22 cellular contexts compared by ENCODE assay signal in the genomic region with DNA sequence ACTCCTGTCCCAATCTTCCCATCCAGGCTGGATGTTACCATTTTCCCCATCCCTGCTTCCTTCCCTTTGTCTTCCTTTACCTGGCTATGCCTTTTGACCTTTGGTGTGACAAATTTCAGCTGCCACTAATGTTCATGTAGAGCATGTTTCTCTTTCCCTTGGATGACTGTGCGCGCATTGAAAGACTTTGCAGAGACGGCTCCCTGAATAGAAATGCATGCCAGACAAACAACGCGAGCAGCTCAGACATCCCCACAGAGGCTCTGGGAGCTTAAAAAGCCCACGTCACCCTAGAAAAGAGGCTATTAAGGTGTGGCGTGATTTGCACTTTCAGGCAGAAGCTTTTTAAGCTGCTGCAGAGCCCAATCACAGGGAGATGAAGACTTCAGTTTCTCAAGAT.
"Had no signal": no experiment of that assay in that cellular context is flagged by ENCODE, and none has a peak within 500 bp of the region (broad histone marks: within the 10 kb centered on the region; RNA-seq: fewer than 3 reads in every experiment).

No MANE protein-coding gene starts in this region.

- H3K36me3 Mint-ChIP-seq: activated CD4-positive, alpha-beta memory T cell treated with anti-CD3 and anti-CD28 coated beads for 36 hours; activated naive CD8-positive, alpha-beta T cell had no signal

- DNase-seq: activated CD4-positive, alpha-beta memory T cell treated with anti-CD3 and anti-CD28 coated beads for 36 hours; activated CD4-positive, alpha-beta T cell treated with anti-CD3 and anti-CD28 coated beads, Interleukin-2, amount 10 ng/mL, durations not matched to agents 7 days and 5 days; activated CD4-positive, CD25-positive, alpha-beta regulatory T cell; activated CD8-positive, alpha-beta memory T cell treated with anti-CD3 and anti-CD28 coated beads for 24 hours; activated effector memory CD4-positive, alpha-beta T cell treated with anti-CD3 and anti-CD28 coated beads, Interleukin-2, amount 50 U/mL, for 16 hours; activated naive CD4-positive, alpha-beta T cell treated with anti-CD3 and anti-CD28 coated beads for 36 hours; activated T-cell treated with anti-CD3 and anti-CD28 coated beads, Interleukin-2, amount 50 U/mL, for 4 hours; Karpas-422; MM.1S; NCI-H1105 treated with DMSO at 0.1 percent for 48 hours; NCI-H1436 treated with DMSO at 0.1 percent for 48 hours; NCI-H187; NCI-H2081; NCI-H510A treated with DMSO at 0.1 percent for 48 hours; Peyer's patch; Right ventricle myocardium superior; SJCRH30; SK-N-SH; T-helper 1 cell had no signal

- H3K9me3 Mint-ChIP-seq: activated CD4-positive, alpha-beta memory T cell treated with anti-CD3 and anti-CD28 coated beads for 36 hours; activated CD4-positive, alpha-beta T cell treated with anti-CD3 and anti-CD28 coated beads, Interleukin-2, amount 10 ng/mL, durations not matched to agents 7 days and 5 days; activated naive CD4-positive, alpha-beta T cell treated with anti-CD3 and anti-CD28 coated beads for 36 hours; activated T-cell treated with anti-CD3 and anti-CD28 coated beads, Interleukin-2, amount 50 U/mL, for 4 hours had no signal

- H3K27ac ChIP-seq: Peyer's patch, RWPE1, SJCRH30, VCaP had no signal

- H3K27me3 Mint-ChIP-seq: activated CD4-positive, alpha-beta memory T cell treated with anti-CD3 and anti-CD28 coated beads for 36 hours had no signal

- H3K4me3 Mint-ChIP-seq: activated CD4-positive, alpha-beta memory T cell treated with anti-CD3 and anti-CD28 coated beads for 36 hours; activated CD4-positive, alpha-beta T cell treated with anti-CD3 and anti-CD28 coated beads, Interleukin-2, amount 10 ng/mL, durations not matched to agents 7 days and 5 days; activated naive CD4-positive, alpha-beta T cell treated with anti-CD3 and anti-CD28 coated beads for 36 hours; activated naive CD8-positive, alpha-beta T cell; activated T-cell treated with anti-CD3 and anti-CD28 coated beads, Interleukin-2, amount 50 U/mL, for 4 hours had no signal

- H3K4me1 Mint-ChIP-seq: activated CD4-positive, alpha-beta T cell treated with anti-CD3 and anti-CD28 coated beads, Interleukin-2, amount 10 ng/mL, durations not matched to agents 7 days and 5 days had no signal

- H3K27ac Mint-ChIP-seq: activated CD4-positive, alpha-beta memory T cell treated with anti-CD3 and anti-CD28 coated beads for 36 hours; activated CD4-positive, alpha-beta T cell treated with anti-CD3 and anti-CD28 coated beads, Interleukin-2, amount 10 ng/mL, durations not matched to agents 7 days and 5 days; activated naive CD4-positive, alpha-beta T cell treated with anti-CD3 and anti-CD28 coated beads for 36 hours; activated naive CD8-positive, alpha-beta T cell had no signal
